In genomic region chr10:92479541-92479940, GRCh38 we compare ENCODE assay signal across 20 cellular contexts.
DNase-seq lines count a peak whose midpoint lies in the region; ATAC-seq and TF ChIP-seq lines count a peak whose summit lies in the region.
"Had no signal": no experiment of that assay in that cellular context is flagged by ENCODE, and none has a peak within 500 bp of the region (broad histone marks: within the 10 kb centered on the region; RNA-seq: fewer than 3 reads in every experiment).

No MANE protein-coding gene starts in this region.

- no peak overlapping the region for H3K27ac Mint-ChIP-seq in WTC11
- H3K27ac Mint-ChIP-seq in nephron progenitor cell, result peak overlapping the region; percentile 1
- H3K27ac Mint-ChIP-seq in stimulated activated naive CD8-positive, alpha-beta T cell treated with anti-CD3 and anti-CD28 coated beads, Interleukin-15, amount 100 ng/mL, for 72 hours, result no peak overlapping the region
- H3K27ac Mint-ChIP-seq: B cell; CD8-positive, alpha-beta T cell; IgD-negative memory B cell had no signal

- DNase-seq in left ventricle myocardium superior (no peak), left cardiac atrium (no peak), WTC11 (ENCODE audit: low spot score) (no peak), nephron progenitor cell (no peak), GF-D8 (lab: John Stamatoyannopoulos, UW) (no peak), H7 (no peak)
- DNase-seq in stimulated activated naive CD8-positive, alpha-beta T cell treated with anti-CD3 and anti-CD28 coated beads, Interleukin-15, amount 100 ng/mL, for 72 hours, result no peak
- DNase-seq: 8988T; CD8-positive, alpha-beta T cell; COR-L47; DMS 273 treated with DMSO at 0.1 percent for 48 hours; DMS53; DND-41; EL; GOT3; H9 had no signal

- CTCF ChIA-PET in WTC11 (lab: Charles Lee), result interaction anchor here (1.1 kb wide), 1 partner anchor 37 kb away, joined by 4 read pairs; no protein-coding TSS in a partner anchor

- H3K4me3 Mint-ChIP-seq in WTC11, result no peak overlapping the region
- no peak overlapping the region for H3K4me3 Mint-ChIP-seq in nephron progenitor cell
- no peak overlapping the region for H3K4me3 Mint-ChIP-seq in stimulated activated naive CD8-positive, alpha-beta T cell treated with anti-CD3 and anti-CD28 coated beads, Interleukin-15, amount 100 ng/mL, for 72 hours
- H3K4me3 Mint-ChIP-seq: B cell; CD8-positive, alpha-beta T cell; H9; IgD-negative memory B cell had no signal

- POLR2A ChIA-PET in WTC11 (lab: Charles Lee), result no interaction called here

- TF ChIP-seq CTCF in WTC11 (IDR thresholded peaks at IDR 0.05), result no peak
- TF ChIP-seq CTCF in nephron progenitor cell (IDR thresholded peaks at IDR 0.05), result no peak

- H3K4me3 ChIP-seq in H7 (ENCODE audit: insufficient read depth, low read depth, low read length), result no peak overlapping the region
- H3K4me3 ChIP-seq: BLaER1 treated with 17β-estradiol and CSF1 and Interleukin-3, amounts not matched to agents 10 nM and 100 nM had no signal

- intact Hi-C loops in left ventricle myocardium superior (cut with micrococcal nuclease), result no loop called here
- intact Hi-C loops in left cardiac atrium (cut with DNase I), result no loop called here

- no peaks in the 10 kb centered on the region; the same call in none of the 2 replicates for H3K36me3 ChIP-seq in H7 (replicated peaks; ENCODE audit: control insufficient read depth, insufficient read depth, low read length)

- no peaks in the 10 kb centered on the region for H3K9me3 Mint-ChIP-seq in WTC11
- H3K9me3 Mint-ChIP-seq in nephron progenitor cell, result no peaks in the 10 kb centered on the region
- no peaks in the 10 kb centered on the region for H3K9me3 Mint-ChIP-seq in stimulated activated naive CD8-positive, alpha-beta T cell treated with anti-CD3 and anti-CD28 coated beads, Interleukin-15, amount 100 ng/mL, for 72 hours
- H3K9me3 Mint-ChIP-seq: CD8-positive, alpha-beta T cell; H9; IgD-negative memory B cell had no signal

- H3K27me3 Mint-ChIP-seq in WTC11 (ENCODE audit: low read depth), result no peaks in the 10 kb centered on the region
- peaks cover 5% of the 10 kb centered on the region for H3K27me3 Mint-ChIP-seq in nephron progenitor cell (ENCODE audit: low read depth, poor library complexity)
- H3K27me3 Mint-ChIP-seq in stimulated activated naive CD8-positive, alpha-beta T cell treated with anti-CD3 and anti-CD28 coated beads, Interleukin-15, amount 100 ng/mL, for 72 hours, result no peaks in the 10 kb centered on the region
- H3K27me3 Mint-ChIP-seq: B cell, IgD-negative memory B cell had no signal

- ATAC-seq in left ventricle myocardium superior (peak; percentile 47), left cardiac atrium (no peak), WTC11 (0 out of 2 replicates have a peak, but pooled peaks have one; percentile 32)
- no peak for ATAC-seq in stimulated activated naive CD8-positive, alpha-beta T cell treated with anti-CD3 and anti-CD28 coated beads, Interleukin-15, amount 100 ng/mL, for 72 hours
- ATAC-seq: CD8-positive, alpha-beta T cell; HepG2 had no signal

- peaks cover 23% of the 10 kb centered on the region for H3K36me3 Mint-ChIP-seq in WTC11
- H3K36me3 Mint-ChIP-seq in nephron progenitor cell (ENCODE audit: low read depth), result peaks cover 42% of the 10 kb centered on the region

- H3K4me1 Mint-ChIP-seq in WTC11, result peaks cover 6% of the 10 kb centered on the region
- H3K4me1 Mint-ChIP-seq in nephron progenitor cell, result no peaks in the 10 kb centered on the region
- peaks cover 17% of the 10 kb centered on the region for H3K4me1 Mint-ChIP-seq in stimulated activated naive CD8-positive, alpha-beta T cell treated with anti-CD3 and anti-CD28 coated beads, Interleukin-15, amount 100 ng/mL, for 72 hours
- H3K4me1 Mint-ChIP-seq: B cell, H9, IgD-negative memory B cell had no signal

- no peaks in the 10 kb centered on the region for H3K27me3 ChIP-seq in H7 (ENCODE audit: control insufficient read depth, insufficient read depth, low read length)
- H3K27me3 ChIP-seq: BLaER1 treated with 17β-estradiol and CSF1 and Interleukin-3, amounts not matched to agents 10 nM and 100 nM had no signal

TF ChIP-seq in WTC11, 78 proteins besides CTCF, POLR2A, EP300 and RAD21 (continues in another document):
- no peak for TF ChIP-seq CREB1 (CRISPR knock-in tag; IDR thresholded peaks at IDR 0.05)
- TF ChIP-seq STAT6 (CRISPR knock-in tag; conservative IDR thresholded peaks at IDR 0.05; ENCODE audit: low read depth), result no peak
- TF ChIP-seq NFATC4 (CRISPR knock-in tag; IDR thresholded peaks at IDR 0.05), result no peak
- no peak for TF ChIP-seq ZMAT4 (CRISPR knock-in tag; IDR thresholded peaks at IDR 0.05)
- no peak for TF ChIP-seq USF1 (CRISPR knock-in tag; IDR thresholded peaks at IDR 0.05)
- no peak for TF ChIP-seq JUN (CRISPR knock-in tag; IDR thresholded peaks at IDR 0.05)
- no peak for TF ChIP-seq ZSCAN18 (CRISPR knock-in tag; IDR thresholded peaks at IDR 0.05)
- TF ChIP-seq ZNF317 (CRISPR knock-in tag; IDR thresholded peaks at IDR 0.05; ENCODE audit: borderline replicate concordance, low read depth), result no peak
- no peak for TF ChIP-seq E2F1 (CRISPR knock-in tag; IDR thresholded peaks at IDR 0.05)
- TF ChIP-seq TP53 (CRISPR knock-in tag; IDR thresholded peaks at IDR 0.05), result no peak
- no peak for TF ChIP-seq SP1 (CRISPR knock-in tag; conservative IDR thresholded peaks at IDR 0.05)
- TF ChIP-seq SMAD3 (CRISPR knock-in tag; IDR thresholded peaks at IDR 0.05; ENCODE audit: borderline replicate concordance), result no peak
- TF ChIP-seq NR2C2 (CRISPR knock-in tag; IDR thresholded peaks at IDR 0.05), result no peak

Comparison
In these comparisons a context has a peak if more than half of its experiments do, and no peak if none do; other contexts are left out.
1. ATAC-seq: peak in left ventricle myocardium superior (single experiment) and WTC11 (single experiment); none in left cardiac atrium (0 of 2) and stimulated activated naive CD8-positive, alpha-beta T cell treated with anti-CD3 and anti-CD28 coated beads, Interleukin-15, amount 100 ng/mL, for 72 hours (single experiment).